11 cellular contexts compared by ENCODE assay signal in the genomic region with DNA sequence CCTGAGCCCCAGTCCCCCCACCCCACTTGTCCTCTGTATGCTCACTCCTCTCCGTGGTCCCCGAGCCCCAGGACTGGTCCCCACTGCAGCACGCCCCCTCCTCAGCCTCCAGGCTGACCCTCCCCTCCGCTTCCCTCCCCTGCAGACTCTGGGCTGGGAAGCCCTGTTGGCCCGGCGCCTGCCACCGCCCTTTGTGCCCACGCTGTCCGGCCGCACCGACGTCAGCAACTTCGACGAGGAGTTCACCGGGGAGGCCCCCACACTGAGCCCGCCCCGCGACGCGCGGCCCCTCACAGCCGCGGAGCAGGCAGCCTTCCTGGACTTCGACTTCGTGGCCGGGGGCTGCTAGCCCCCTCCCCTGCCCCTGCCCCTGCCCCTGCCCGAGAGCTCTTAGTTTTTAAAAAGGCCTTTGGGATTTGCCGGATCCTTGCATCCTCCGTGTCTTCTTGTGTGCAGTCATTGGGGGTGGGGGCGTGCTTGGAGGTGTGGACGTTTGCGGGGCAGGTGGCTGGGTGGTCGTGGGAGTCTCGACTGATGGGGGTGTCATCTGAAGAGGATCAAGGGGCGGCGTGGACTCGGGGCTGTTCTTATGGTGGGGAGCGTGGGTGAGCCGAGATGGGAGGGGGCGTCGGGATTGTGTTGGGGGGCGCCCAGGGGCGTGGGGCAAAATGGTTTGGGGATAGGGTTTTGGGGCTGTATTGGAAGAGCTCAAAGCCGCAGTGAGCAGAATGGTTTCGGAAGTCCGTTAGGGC. TPM values are rescaled to one million over a fixed set of nuclear protein-coding genes. Genes with fewer than 3 reads are reported as not detected.
A peak's percentile ranks its signal among the peaks of the same experiment; 100 is the strongest.
DNase-seq lines count a peak whose midpoint lies in the region; ATAC-seq, FAIRE-seq and TF ChIP-seq lines count a peak whose summit lies in the region.
"Had no signal": no experiment of that assay in that cellular context is flagged by ENCODE, and none has a peak within 500 bp of the region (broad histone marks: within the 10 kb centered on the region; RNA-seq: fewer than 3 reads in every experiment).

No MANE protein-coding gene starts in this region.

- H3K9ac ChIP-seq in HUES64 (ENCODE audit: low read depth, low read length) = no peak overlapping the region

- peaks cover 56% of the 10 kb centered on the region for H3K36me3 Mint-ChIP-seq in dendritic cell treated with granulocyte-macrophage colony-stimulating factor and Interleukin-4, amounts not matched to agents 40 ng/mL and 50 ng/mL, for 4 days (ENCODE audit: low read depth)

- no peaks in the 10 kb centered on the region for H3K9me3 ChIP-seq in HUES64 (ENCODE audit: insufficient read depth, low read depth, low read length)
- H3K9me3 ChIP-seq: pancreas had no signal

- WGBS in HUES64 = 85% methylated on average over 46 of the region's 46 CpGs

- no peak overlapping the region for H3K27ac ChIP-seq in HUES64 (ENCODE audit: low read depth, low read length)
- H3K27ac ChIP-seq: pancreas had no signal

- peak; percentile 6 for ATAC-seq in sciatic nerve
- ATAC-seq in GM18858 (IDR thresholded peaks at IDR 0.05; ENCODE audit: unreplicated experiment) = no peak

- H3K4me1 ChIP-seq in HUES64 (ENCODE audit: insufficient read depth, low read length) = peaks cover 15% of the 10 kb centered on the region

- peaks cover 42% of the 10 kb centered on the region for H3K4me1 Mint-ChIP-seq in dendritic cell treated with granulocyte-macrophage colony-stimulating factor and Interleukin-4, amounts not matched to agents 40 ng/mL and 50 ng/mL, for 4 days (ENCODE audit: low read depth)

- H3K4me3 Mint-ChIP-seq in dendritic cell treated with granulocyte-macrophage colony-stimulating factor and Interleukin-4, amounts not matched to agents 40 ng/mL and 50 ng/mL, for 4 days = peak overlapping the region; percentile 35
- H3K4me3 Mint-ChIP-seq: activated CD4-positive, alpha-beta memory T cell treated with anti-CD3 and anti-CD28 coated beads for 36 hours had no signal

- intact Hi-C loops in dendritic cell treated with granulocyte-macrophage colony-stimulating factor and Interleukin-4, amounts not matched to agents 40 ng/mL and 50 ng/mL, for 4 days (cut with micrococcal nuclease) = loop anchor here (5.0 kb wide), 1 partner anchor 39 kb away; the partner anchor contains the start of gene PKN1
- intact Hi-C loops in sciatic nerve (cut with DNase I) = no loop called here

- no peak for TF ChIP-seq POLR2A in GM12891 (IDR thresholded peaks at IDR 0.05; ENCODE audit: low read depth, low read length)

- FAIRE-seq in GM12891 (lab: Jason Lieb, UNC) = no peak
- FAIRE-seq: pancreas had no signal

- H3K36me3 ChIP-seq in HUES64 (ENCODE audit: insufficient read depth, low read length) = peaks cover 36% of the 10 kb centered on the region

- H3K9me3 Mint-ChIP-seq in dendritic cell treated with granulocyte-macrophage colony-stimulating factor and Interleukin-4, amounts not matched to agents 40 ng/mL and 50 ng/mL, for 4 days = no peaks in the 10 kb centered on the region
- H3K9me3 Mint-ChIP-seq: activated CD4-positive, alpha-beta memory T cell treated with anti-CD3 and anti-CD28 coated beads for 36 hours; CD4-positive, alpha-beta memory T cell had no signal

- DNase-seq in GM12891 (ENCODE audit: insufficient read length, low spot score) = peak; percentile 40
- DNase-seq in sciatic nerve (ENCODE audit: low spot score) = no peak
- DNase-seq in NCI-H1092 treated with DMSO at 0.1 percent for 48 hours (lab: John Stamatoyannopoulos, UW) = no peak
- no peak for DNase-seq in GM03348 (ENCODE audit: low spot score)
- DNase-seq: NCI-H226 had no signal

- H3K27ac Mint-ChIP-seq in dendritic cell treated with granulocyte-macrophage colony-stimulating factor and Interleukin-4, amounts not matched to agents 40 ng/mL and 50 ng/mL, for 4 days = no peak overlapping the region
- H3K27ac Mint-ChIP-seq: activated CD4-positive, alpha-beta memory T cell treated with anti-CD3 and anti-CD28 coated beads for 36 hours had no signal

- H3K27me3 Mint-ChIP-seq in dendritic cell treated with granulocyte-macrophage colony-stimulating factor and Interleukin-4, amounts not matched to agents 40 ng/mL and 50 ng/mL, for 4 days = peaks cover 51% of the 10 kb centered on the region

- no peaks in the 10 kb centered on the region for H3K27me3 ChIP-seq in HUES64 (ENCODE audit: insufficient read depth, low read length)
- H3K27me3 ChIP-seq: pancreas had no signal

- peak overlapping the region; percentile 52; the same call in 1 of the 2 replicates for H3K4me3 ChIP-seq in HUES64 (ENCODE audit: low read length)
- H3K4me3 ChIP-seq: pancreas had no signal

TF ChIP-seq in GM12891, 5 proteins besides CTCF, POLR2A, EP300 and RAD21:
- TF ChIP-seq POU2F2 (IDR thresholded peaks at IDR 0.05; ENCODE audit: low read depth, low read length) (no peak), SPI1 (IDR thresholded peaks at IDR 0.05; ENCODE audit: low read depth, low read length) (no peak)

RNA-seq across cellular contexts. Expression of gene PTGER1, which starts 3.5 kb away (rescaled TPM):
- not detected for polyA plus RNA-seq in GM12891 (2012; ENCODE audit: low read depth, missing spikeins)
- polyA plus RNA-seq in HUES64 (2013, experiment 1 of 2) = 0.30 TPM
- not detected for polyA plus RNA-seq in HUES64 (2013, experiment 2 of 2)
- total RNA-seq in sciatic nerve = 2.4 TPM
- total RNA-seq: CD4-positive, alpha-beta memory T cell had no signal
- polyA plus RNA-seq: CD4-positive, alpha-beta memory T cell had no signal

RNA-seq across cellular contexts. Expression of gene GIPC1, which starts 24.3 kb away (rescaled TPM):
- 10.4 TPM for polyA plus RNA-seq in GM12891 (2012; ENCODE audit: low read depth, missing spikeins)
- 48.3 TPM for polyA plus RNA-seq in HUES64 (2013, experiment 1 of 2)
- polyA plus RNA-seq in HUES64 (2013, experiment 2 of 2) = 46.0 TPM
- 50.2 TPM for total RNA-seq in sciatic nerve

RNA-seq across cellular contexts. Expression of gene PKN1, which starts 38.5 kb away (rescaled TPM):
- 77.0 TPM for polyA plus RNA-seq in GM12891 (2012; ENCODE audit: low read depth, missing spikeins)
- 59.9 TPM for polyA plus RNA-seq in HUES64 (2013, experiment 1 of 2)
- 64.1 TPM for polyA plus RNA-seq in HUES64 (2013, experiment 2 of 2)
- total RNA-seq in sciatic nerve = 116 TPM

RNA-seq across cellular contexts. Expression of gene DNAJB1, which starts 46.6 kb away (rescaled TPM):
- 26.5 TPM for polyA plus RNA-seq in GM12891 (2012; ENCODE audit: low read depth, missing spikeins)
- 51.3 TPM for polyA plus RNA-seq in HUES64 (2013, experiment 1 of 2)
- polyA plus RNA-seq in HUES64 (2013, experiment 2 of 2) = 46.2 TPM
- total RNA-seq in sciatic nerve = 86.0 TPM

RNA-seq across cellular contexts. Expression of gene DDX39A, which starts 52.5 kb away (rescaled TPM):
- polyA plus RNA-seq in GM12891 (2012; ENCODE audit: low read depth, missing spikeins) = 153 TPM
- 114 TPM for polyA plus RNA-seq in HUES64 (2013, experiment 1 of 2)
- 96.7 TPM for polyA plus RNA-seq in HUES64 (2013, experiment 2 of 2)
- 44.2 TPM for total RNA-seq in sciatic nerve
